In genomic region chr2:99777656-99778290, GRCh38 we compare ENCODE assay signal across 23 cellular contexts.
A peak's percentile ranks its signal among the peaks of the same experiment; 100 is the strongest.
DNase-seq lines count a peak whose midpoint lies in the region; ATAC-seq and TF ChIP-seq lines count a peak whose summit lies in the region.
"Had no signal": no experiment of that assay in that cellular context is flagged by ENCODE, and none has a peak within 500 bp of the region (broad histone marks: within the 10 kb centered on the region; RNA-seq: fewer than 3 reads in every experiment).

No MANE protein-coding gene starts in this region.

- no peaks in the 10 kb centered on the region for H3K27me3 Mint-ChIP-seq in nephron progenitor cell (ENCODE audit: low read depth, poor library complexity)
- H3K27me3 Mint-ChIP-seq in activated CD4-positive, alpha-beta T cell treated with anti-CD3 and anti-CD28 coated beads for 36 hours = no peaks in the 10 kb centered on the region

- 96% methylated on average over 6 of the region's 6 CpGs for WGBS in esophagus muscularis mucosa
- 94 to 95% methylated on average over 6 of the region's 6 CpGs for WGBS in tibial nerve, 2 donors

- intact Hi-C loops in esophagus muscularis mucosa (cut with DNase I) = no loop called here
- intact Hi-C loops in activated CD4-positive, alpha-beta T cell treated with anti-CD3 and anti-CD28 coated beads for 36 hours (cut with DNase I, micrococcal nuclease) = no loop called here

- TF ChIP-seq CTCF in esophagus muscularis mucosa (IDR thresholded peaks at IDR 0.05) (no peak), nephron progenitor cell (IDR thresholded peaks at IDR 0.05) (no peak), WERI-Rb-1 (IDR thresholded peaks at IDR 0.05; ENCODE audit: low read depth, low read length) (no peak), tibial nerve (IDR thresholded peaks at IDR 0.05) (no peak)

- no peak for TF ChIP-seq EP300 in esophagus muscularis mucosa (IDR thresholded peaks at IDR 0.05)
- TF ChIP-seq EP300 in tibial nerve (IDR thresholded peaks at IDR 0.05) = no peak

- peak overlapping the region; percentile 60 for H3K27ac Mint-ChIP-seq in nephron progenitor cell
- no peak overlapping the region for H3K27ac Mint-ChIP-seq in activated CD4-positive, alpha-beta T cell treated with anti-CD3 and anti-CD28 coated beads for 36 hours

- POLR2A ChIA-PET in activated CD4-positive, alpha-beta T cell treated with anti-CD3 and anti-CD28 coated beads for 36 hours (lab: Charles Lee) = no interaction called here

- CTCF ChIA-PET in activated CD4-positive, alpha-beta T cell treated with anti-CD3 and anti-CD28 coated beads for 36 hours (lab: Charles Lee) = no interaction called here

- peaks cover 67% of the 10 kb centered on the region for H3K9me3 Mint-ChIP-seq in nephron progenitor cell
- peaks cover 11% of the 10 kb centered on the region for H3K9me3 Mint-ChIP-seq in activated CD4-positive, alpha-beta T cell treated with anti-CD3 and anti-CD28 coated beads for 36 hours (ENCODE audit: low read depth)

- no peak for TF ChIP-seq POLR2A in esophagus muscularis mucosa (IDR thresholded peaks at IDR 0.05; ENCODE audit: low read depth)
- TF ChIP-seq POLR2A in tibial nerve (IDR thresholded peaks at IDR 0.05) = no peak

- H3K4me3 ChIP-seq in esophagus muscularis mucosa = no peak overlapping the region
- no peak overlapping the region for H3K4me3 ChIP-seq in WERI-Rb-1 (ENCODE audit: low read depth, low read length)
- H3K4me3 ChIP-seq in tibial nerve = no peak overlapping the region
- H3K4me3 ChIP-seq: GM12878 had no signal

- peaks cover 82% of the 10 kb centered on the region for H3K36me3 Mint-ChIP-seq in nephron progenitor cell (ENCODE audit: low read depth)
- peaks cover 2% of the 10 kb centered on the region for H3K36me3 Mint-ChIP-seq in activated CD4-positive, alpha-beta T cell treated with anti-CD3 and anti-CD28 coated beads for 36 hours (ENCODE audit: low read depth)

- no peak overlapping the region for H3K27ac ChIP-seq in esophagus muscularis mucosa (replicated peaks in 1 of 4)
- H3K27ac ChIP-seq in WERI-Rb-1 = no peak overlapping the region
- no peak overlapping the region for H3K27ac ChIP-seq in tibial nerve
- H3K27ac ChIP-seq: 22Rv1 had no signal

- ATAC-seq in activated CD4-positive, alpha-beta T cell treated with anti-CD3 and anti-CD28 coated beads for 36 hours = no peak
- ATAC-seq: GM12878, HCT116, PC-3 had no signal

- H3K9me3 ChIP-seq in esophagus muscularis mucosa = peaks cover 0 to 14% (median 7%) of the 10 kb centered on the region in 4 donors
- peaks cover 5% of the 10 kb centered on the region for H3K9me3 ChIP-seq in WERI-Rb-1 (ENCODE audit: severe bottlenecking)
- H3K9me3 ChIP-seq in tibial nerve = peaks cover 0 to 10% (median 0%) of the 10 kb centered on the region in 4 donors
- H3K9me3 ChIP-seq: BE2C, SK-N-SH had no signal

- H3K4me3 Mint-ChIP-seq in nephron progenitor cell = no peak overlapping the region
- no peak overlapping the region for H3K4me3 Mint-ChIP-seq in activated CD4-positive, alpha-beta T cell treated with anti-CD3 and anti-CD28 coated beads for 36 hours

- DNase-seq in DMS 273 (lab: John Stamatoyannopoulos, UW; ENCODE audit: unreplicated experiment) (peak; percentile 10), DMS 273 treated with DMSO at 0.1 percent for 48 hours (lab: John Stamatoyannopoulos, UW) (no peak), esophagus muscularis mucosa (ENCODE audit: extremely low spot score) (peak; percentile 53), nephron progenitor cell (no peak), WERI-Rb-1 (no peak), tibial nerve (ENCODE audit: low spot score in 2 of 2) (no peak)
- no peak for DNase-seq in activated CD4-positive, alpha-beta T cell treated with anti-CD3 and anti-CD28 coated beads for 36 hours
- DNase-seq: BE2C; Calu3; GOT3; Kasumi-1; NCI-H1092 treated with DMSO at 0.1 percent for 48 hours; NCI-H1436; NCI-H187 treated with DMSO at 0.1 percent for 48 hours; NCI-H446 treated with DMSO at 0.1 percent for 48 hours; NCI-H526; NCI-H82; NK-92 treated with Interleukin-12 subunit alpha and Interleukin-12 subunit beta, amount 100 ng/mL, for 24 hours; PC-3; SK-N-SH had no signal

- H3K27me3 ChIP-seq in esophagus muscularis mucosa (no peaks in the 10 kb centered on the region), WERI-Rb-1 (ENCODE audit: insufficient read depth, low read depth, severe bottlenecking) (no peaks in the 10 kb centered on the region), tibial nerve (no peaks in the 10 kb centered on the region)
- H3K27me3 ChIP-seq: BE2C had no signal

- peaks cover 39% of the 10 kb centered on the region for H3K4me1 Mint-ChIP-seq in nephron progenitor cell
- H3K4me1 Mint-ChIP-seq in activated CD4-positive, alpha-beta T cell treated with anti-CD3 and anti-CD28 coated beads for 36 hours = no peaks in the 10 kb centered on the region

- H3K4me1 ChIP-seq in esophagus muscularis mucosa = peaks cover 0 to 6% (median 3%) of the 10 kb centered on the region in 4 donors
- peaks cover 0 to 5% (median 0%) of the 10 kb centered on the region in 4 donors for H3K4me1 ChIP-seq in tibial nerve
- H3K4me1 ChIP-seq: BE2C had no signal

- H3K36me3 ChIP-seq in esophagus muscularis mucosa (no peaks in the 10 kb centered on the region), WERI-Rb-1 (no peaks in the 10 kb centered on the region), tibial nerve (no peaks in the 10 kb centered on the region)
- H3K36me3 ChIP-seq: BE2C had no signal

Comparison
In these comparisons a context has a peak if more than half of its experiments do, and no peak if none do; other contexts are left out.
1. DNase-seq: peak in DMS 273 (single experiment) and esophagus muscularis mucosa (single experiment); none in DMS 273 treated with DMSO at 0.1 percent for 48 hours (single experiment), nephron progenitor cell (single experiment), activated CD4-positive, alpha-beta T cell treated with anti-CD3 and anti-CD28 coated beads for 36 hours (single experiment), WERI-Rb-1 (single experiment) and tibial nerve (0 of 2).